In genomic region chr4:121711263-121712000, GRCh38 we compare ENCODE assay signal across 8 cellular contexts. TPM values are rescaled to one million over a fixed set of nuclear protein-coding genes. Genes with fewer than 3 reads are reported as not detected.
A peak's percentile ranks its signal among the peaks of the same experiment; 100 is the strongest.
DNase-seq lines count a peak whose midpoint lies in the region; ATAC-seq, FAIRE-seq and TF ChIP-seq lines count a peak whose summit lies in the region.

No MANE protein-coding gene starts in this region.

- 3% methylated on average over 18 of the region's 18 CpGs for WGBS in urinary bladder

- in situ Hi-C loops in HAP-1 (cut with MboI; ENCODE audit: low sequenced_read_pairs): no loop called here

- H3K27ac ChIP-seq in urinary bladder (ENCODE audit: low read depth): peak overlapping the region; percentile 33

- H3K9me3 ChIP-seq in HAP-1 (no peaks in the 10 kb centered on the region), MG63 (no peaks in the 10 kb centered on the region), neuron (ENCODE audit: low read length) (no peaks in the 10 kb centered on the region)

- H3K27me3 ChIP-seq in HAP-1 (ENCODE audit: low read depth) (no peaks in the 10 kb centered on the region), MG63 (no peaks in the 10 kb centered on the region), neuron (ENCODE audit: insufficient read depth, low read length) (no peaks in the 10 kb centered on the region)

- DNase-seq in HAP-1 (ENCODE audit: low spot score in 2 of 2): peak; percentile 77 to 88
- DNase-seq in MG63: peak; percentile 99
- peak; percentile 73 to 78 for DNase-seq in activated T-cell treated with anti-CD3 and anti-CD28 coated beads, Interleukin-2, amount 50 U/mL, for 48 hours
- peak; percentile 97 for DNase-seq in glomerular visceral epithelial cell (ENCODE audit: extremely low spot score)
- no peak for DNase-seq in D721Med (ENCODE audit: insufficient read length, low spot score)

- H3K4me3 ChIP-seq in HAP-1: 0 out of 2 replicates have a peak overlapping the region, but pooled peaks have one; percentile 1
- peak overlapping the region; percentile 21 for H3K4me3 ChIP-seq in MG63
- peak overlapping the region; percentile 51 for H3K4me3 ChIP-seq in neuron (ENCODE audit: low read length)
- no peak overlapping the region for H3K4me3 ChIP-seq in urinary bladder (ENCODE audit: low read depth, low read length)

- ATAC-seq in GM18502 (IDR thresholded peaks at IDR 0.05; ENCODE audit: poor library complexity, unreplicated experiment): peak; percentile 95

- peaks cover 12% of the 10 kb centered on the region for H3K4me1 ChIP-seq in HAP-1
- H3K4me1 ChIP-seq in neuron (ENCODE audit: insufficient read depth, low read length): peaks cover 16% of the 10 kb centered on the region
- no peaks in the 10 kb centered on the region for H3K4me1 ChIP-seq in urinary bladder (ENCODE audit: insufficient read depth)

- H2AFZ ChIP-seq in neuron (ENCODE audit: low read depth, low read length): peak overlapping the region; percentile 88

- FAIRE-seq in D721Med (lab: Jason Lieb, UNC): no peak

- no peak for TF ChIP-seq CTCF in D721Med (IDR thresholded peaks at IDR 0.05; ENCODE audit: insufficient read depth, missing control alignments)

- H3K36me3 ChIP-seq in HAP-1 (replicated peaks) (no peaks in the 10 kb centered on the region), MG63 (no peaks in the 10 kb centered on the region), neuron (ENCODE audit: insufficient read depth, low read length) (no peaks in the 10 kb centered on the region), urinary bladder (ENCODE audit: insufficient read depth) (no peaks in the 10 kb centered on the region)

RNA-seq across cellular contexts. Expression of gene ANXA5, which starts 14.7 kb away (rescaled TPM):
- 781 and 895 TPM in 2 replicates for total RNA-seq in MG63 (2014; rRNA removed; shearing (Covaris generic); ENCODE audit: low replicate concordance)
- 314 TPM for total RNA-seq in urinary bladder
- 248 TPM for polyA plus RNA-seq in urinary bladder

RNA-seq across cellular contexts. Expression of gene SMIM43, which starts 53.5 kb away (rescaled TPM):
- total RNA-seq in MG63 (2014; rRNA removed; shearing (Covaris generic); ENCODE audit: low replicate concordance): 2.2 and 3.4 TPM in 2 replicates
- 0.21 TPM for total RNA-seq in urinary bladder
- polyA plus RNA-seq in urinary bladder: 0.25 TPM
